22 cellular contexts compared by ENCODE assay signal in genomic region chr2:170368370-170368769, GRCh38.
DNase-seq lines count a peak whose midpoint lies in the region; ATAC-seq and TF ChIP-seq lines count a peak whose summit lies in the region.
"Had no signal": no experiment of that assay in that cellular context is flagged by ENCODE, and none has a peak within 500 bp of the region (broad histone marks: within the 10 kb centered on the region; RNA-seq: fewer than 3 reads in every experiment).

No MANE protein-coding gene starts in this region.

- H3K27ac Mint-ChIP-seq in natural killer cell treated with Interleukin-12 subunit alpha and Interleukin-12 subunit beta and Interleukin-15 and Interleukin-18, amount 100 ng/mL, for 72 hours, result no peak overlapping the region
- H3K27ac Mint-ChIP-seq in natural killer cell, result no peak overlapping the region
- H3K27ac Mint-ChIP-seq in activated T-helper 1 cell treated with anti-CD3 and anti-CD28 coated beads, Interleukin-12 subunit alpha, Interleukin-12 subunit beta, Interleukin-2, Interleukin-4 antibody, amounts not matched to agents 30 ng/mL and 10 ng/mL and 1 ng/mL, durations not matched to agents 14 hours and 24 hours and 36 hours, result peak overlapping the region; percentile 47
- H3K27ac Mint-ChIP-seq: immature natural killer cell, mesothelial cell of epicardium, nephron had no signal

- H3K27me3 Mint-ChIP-seq in natural killer cell treated with Interleukin-12 subunit alpha and Interleukin-12 subunit beta and Interleukin-15 and Interleukin-18, amount 100 ng/mL, for 72 hours, result peaks cover 45 to 55% of the 10 kb centered on the region in 2 donors
- peaks cover 31 to 67% of the 10 kb centered on the region in 2 donors for H3K27me3 Mint-ChIP-seq in natural killer cell (ENCODE audit: low read depth in 2 of 2)
- H3K27me3 Mint-ChIP-seq in activated T-helper 1 cell treated with anti-CD3 and anti-CD28 coated beads, Interleukin-12 subunit alpha, Interleukin-12 subunit beta, Interleukin-2, Interleukin-4 antibody, amounts not matched to agents 30 ng/mL and 10 ng/mL and 1 ng/mL, durations not matched to agents 14 hours and 24 hours and 36 hours (ENCODE audit: insufficient read depth), result peaks cover 12% of the 10 kb centered on the region

- no peak for DNase-seq in natural killer cell treated with Interleukin-12 subunit alpha and Interleukin-12 subunit beta and Interleukin-15 and Interleukin-18, amount 100 ng/mL, for 72 hours (ENCODE audit: low spot score)
- DNase-seq in natural killer cell (no peak), OCI-M1 (lab: John Stamatoyannopoulos, UW) (peak; percentile 33), NCI-H187 (lab: John Stamatoyannopoulos, UW) (no peak), OCI-M2 (lab: John Stamatoyannopoulos, UW; ENCODE audit: unreplicated experiment) (no peak)
- no peak for DNase-seq in activated T-helper 1 cell treated with anti-CD3 and anti-CD28 coated beads, Interleukin-12 subunit alpha, Interleukin-12 subunit beta, Interleukin-2, Interleukin-4 antibody, amounts not matched to agents 30 ng/mL and 10 ng/mL and 1 ng/mL, durations not matched to agents 14 hours and 24 hours and 36 hours (ENCODE audit: low spot score)
- DNase-seq: activated effector memory CD4-positive, alpha-beta T cell treated with anti-CD3 and anti-CD28 coated beads, Interleukin-2, amount 50 U/mL, for 16 hours; CD8-positive, alpha-beta memory T cell; central memory CD4-positive, alpha-beta T cell; DMS79; dorsolateral prefrontal cortex; immature natural killer cell; IMR-90; left lung; NCI-H1694 treated with DMSO at 0.1 percent for 48 hours; NCI-H82; stimulated activated CD4-positive, alpha-beta T cell treated with anti-CD3 and anti-CD28 coated beads, Interleukin-4, amount 100 ng/mL, for 1 hour; SW 1271; upper lobe of left lung had no signal

- ATAC-seq in natural killer cell treated with Interleukin-12 subunit alpha and Interleukin-12 subunit beta and Interleukin-15 and Interleukin-18, amount 100 ng/mL, for 72 hours, result no peak
- ATAC-seq in natural killer cell, result no peak
- ATAC-seq in GM18867 (IDR thresholded peaks at IDR 0.05; ENCODE audit: unreplicated experiment), result no peak
- ATAC-seq: left lung had no signal

- H3K36me3 Mint-ChIP-seq in natural killer cell treated with Interleukin-12 subunit alpha and Interleukin-12 subunit beta and Interleukin-15 and Interleukin-18, amount 100 ng/mL, for 72 hours, result no peaks in the 10 kb centered on the region
- no peaks in the 10 kb centered on the region for H3K36me3 Mint-ChIP-seq in natural killer cell
- no peaks in the 10 kb centered on the region for H3K36me3 Mint-ChIP-seq in activated T-helper 1 cell treated with anti-CD3 and anti-CD28 coated beads, Interleukin-12 subunit alpha, Interleukin-12 subunit beta, Interleukin-2, Interleukin-4 antibody, amounts not matched to agents 30 ng/mL and 10 ng/mL and 1 ng/mL, durations not matched to agents 14 hours and 24 hours and 36 hours (ENCODE audit: low read depth)
- H3K36me3 Mint-ChIP-seq: CD8-positive, alpha-beta memory T cell; immature natural killer cell; mesothelial cell of epicardium had no signal

- peaks cover 5 to 8% of the 10 kb centered on the region in 2 donors for H3K4me1 Mint-ChIP-seq in natural killer cell treated with Interleukin-12 subunit alpha and Interleukin-12 subunit beta and Interleukin-15 and Interleukin-18, amount 100 ng/mL, for 72 hours (ENCODE audit: low read depth in 2 of 2)
- H3K4me1 Mint-ChIP-seq in natural killer cell, result peaks cover 0 to 7% of the 10 kb centered on the region in 2 donors
- peaks cover 51% of the 10 kb centered on the region for H3K4me1 Mint-ChIP-seq in activated T-helper 1 cell treated with anti-CD3 and anti-CD28 coated beads, Interleukin-12 subunit alpha, Interleukin-12 subunit beta, Interleukin-2, Interleukin-4 antibody, amounts not matched to agents 30 ng/mL and 10 ng/mL and 1 ng/mL, durations not matched to agents 14 hours and 24 hours and 36 hours (ENCODE audit: low read depth)
- H3K4me1 Mint-ChIP-seq: mesothelial cell of epicardium, nephron had no signal

- no peaks in the 10 kb centered on the region for H3K9me3 Mint-ChIP-seq in natural killer cell treated with Interleukin-12 subunit alpha and Interleukin-12 subunit beta and Interleukin-15 and Interleukin-18, amount 100 ng/mL, for 72 hours
- no peaks in the 10 kb centered on the region for H3K9me3 Mint-ChIP-seq in natural killer cell
- no peaks in the 10 kb centered on the region for H3K9me3 Mint-ChIP-seq in activated T-helper 1 cell treated with anti-CD3 and anti-CD28 coated beads, Interleukin-12 subunit alpha, Interleukin-12 subunit beta, Interleukin-2, Interleukin-4 antibody, amounts not matched to agents 30 ng/mL and 10 ng/mL and 1 ng/mL, durations not matched to agents 14 hours and 24 hours and 36 hours
- H3K9me3 Mint-ChIP-seq: CD8-positive, alpha-beta memory T cell; immature natural killer cell; mesothelial cell of epicardium; nephron had no signal

- intact Hi-C loops in natural killer cell (cut with micrococcal nuclease), result no loop called here
- intact Hi-C loops in activated T-helper 1 cell treated with anti-CD3 and anti-CD28 coated beads, Interleukin-12 subunit alpha, Interleukin-12 subunit beta, Interleukin-2, Interleukin-4 antibody, amounts not matched to agents 30 ng/mL and 10 ng/mL and 1 ng/mL, durations not matched to agents 14 hours and 24 hours and 36 hours (cut with micrococcal nuclease), result loop anchor here (1.0 to 10.0 kb wide), 4 partner anchors 44 to 1556 kb away; partner anchors contain the start of genes ERICH2 and HAT1

- no peak for TF ChIP-seq CTCF in natural killer cell (IDR thresholded peaks at IDR 0.05)

- peak overlapping the region; percentile 46 for H3K4me3 Mint-ChIP-seq in natural killer cell treated with Interleukin-12 subunit alpha and Interleukin-12 subunit beta and Interleukin-15 and Interleukin-18, amount 100 ng/mL, for 72 hours
- H3K4me3 Mint-ChIP-seq in natural killer cell, result no peak overlapping the region
- H3K4me3 Mint-ChIP-seq in activated T-helper 1 cell treated with anti-CD3 and anti-CD28 coated beads, Interleukin-12 subunit alpha, Interleukin-12 subunit beta, Interleukin-2, Interleukin-4 antibody, amounts not matched to agents 30 ng/mL and 10 ng/mL and 1 ng/mL, durations not matched to agents 14 hours and 24 hours and 36 hours, result peak overlapping the region; percentile 37
- H3K4me3 Mint-ChIP-seq: immature natural killer cell, mesothelial cell of epicardium, nephron had no signal
